Comparison of ENCODE assay signal across 8 cellular contexts in the genomic region with DNA sequence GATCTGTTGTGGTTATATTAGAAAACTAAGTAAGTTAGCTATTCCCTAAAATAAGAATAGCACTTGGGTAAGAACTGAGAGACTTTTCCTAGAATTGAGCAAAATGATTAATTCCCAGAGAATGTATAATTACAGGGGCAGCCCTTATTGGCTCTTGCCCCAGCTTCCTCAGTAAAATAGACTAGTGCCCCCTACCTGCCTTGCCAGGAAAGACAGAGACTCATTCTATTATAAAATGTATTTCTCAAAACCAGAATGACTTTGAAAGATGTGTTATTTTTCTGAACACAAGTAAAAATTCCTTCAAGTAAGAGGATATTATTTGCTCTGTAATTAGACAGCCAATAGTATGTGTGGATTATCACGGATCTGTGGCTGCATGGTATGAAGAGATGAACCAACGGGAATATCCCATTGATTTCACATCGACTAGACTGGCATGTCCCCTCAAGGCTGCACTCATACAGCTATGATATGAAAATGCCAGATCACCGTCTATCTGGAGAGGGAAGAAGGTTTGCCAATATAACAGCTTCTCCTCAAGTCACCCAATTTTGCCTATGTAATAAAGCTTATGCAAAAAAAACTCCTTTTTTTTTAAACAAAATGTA. TPM values are rescaled to one million over a fixed set of nuclear protein-coding genes. Genes with fewer than 3 reads are reported as not detected.
DNase-seq lines count a peak whose midpoint lies in the region; ATAC-seq, FAIRE-seq and TF ChIP-seq lines count a peak whose summit lies in the region.

No MANE protein-coding gene starts in this region.

- H3K27ac ChIP-seq in parathyroid adenoma: peak overlapping the region; percentile 57

- H3K27me3 ChIP-seq in parathyroid adenoma (ENCODE audit: control insufficient read depth, insufficient read depth, low read length): no peaks in the 10 kb centered on the region

- no peaks in the 10 kb centered on the region for H3K9me3 Mint-ChIP-seq in activated T-cell treated with anti-CD3 and anti-CD28 coated beads, Interleukin-2, amount 50 U/mL, for 4 hours

- H3K4me1 ChIP-seq in parathyroid adenoma: peaks cover 5% of the 10 kb centered on the region

- no peak for ATAC-seq in activated T-cell treated with anti-CD3 and anti-CD28 coated beads, Interleukin-2, amount 50 U/mL, for 4 hours
- no peak for ATAC-seq in GM19395 (IDR thresholded peaks at IDR 0.05; ENCODE audit: unreplicated experiment)
- ATAC-seq in GM18873 (IDR thresholded peaks at IDR 0.05; ENCODE audit: low FRiP score, unreplicated experiment): no peak

- H3K9ac ChIP-seq in parathyroid adenoma: no peak overlapping the region

- no peak overlapping the region for H3K4me2 ChIP-seq in parathyroid adenoma (ENCODE audit: low read length)

- no peaks in the 10 kb centered on the region for H3K79me2 ChIP-seq in parathyroid adenoma

- peaks cover 74% of the 10 kb centered on the region for H3K4me1 Mint-ChIP-seq in activated T-cell treated with anti-CD3 and anti-CD28 coated beads, Interleukin-2, amount 50 U/mL, for 4 hours (ENCODE audit: low read depth)

- no peaks in the 10 kb centered on the region for H3K36me3 ChIP-seq in parathyroid adenoma (ENCODE audit: control insufficient read depth, insufficient read depth, low read length)

- FAIRE-seq in A204.1 (lab: Jason Lieb, UNC): peak; percentile 32

- H3K36me3 Mint-ChIP-seq in activated T-cell treated with anti-CD3 and anti-CD28 coated beads, Interleukin-2, amount 50 U/mL, for 4 hours (ENCODE audit: insufficient read depth): peaks cover 16% of the 10 kb centered on the region

- peak; percentile 29 for DNase-seq in NCI-H774 (lab: John Stamatoyannopoulos, UW)
- peak; percentile 42 for DNase-seq in activated T-cell treated with anti-CD3 and anti-CD28 coated beads, Interleukin-2, amount 50 U/mL, for 4 hours
- DNase-seq in fibroblast of the aortic adventitia (ENCODE audit: low read depth): peak; percentile 92

- peak overlapping the region; percentile 13 for H3K4me3 Mint-ChIP-seq in activated T-cell treated with anti-CD3 and anti-CD28 coated beads, Interleukin-2, amount 50 U/mL, for 4 hours

- no peaks in the 10 kb centered on the region for H3K9me3 ChIP-seq in parathyroid adenoma (ENCODE audit: control insufficient read depth, low read length)

- H3K27me3 Mint-ChIP-seq in activated T-cell treated with anti-CD3 and anti-CD28 coated beads, Interleukin-2, amount 50 U/mL, for 4 hours (ENCODE audit: low read depth): no peaks in the 10 kb centered on the region

- H2AFZ ChIP-seq in parathyroid adenoma: no peak overlapping the region

- peak; percentile 66 for TF ChIP-seq CTCF in GM12873 (IDR thresholded peaks at IDR 0.05; ENCODE audit: insufficient read depth, low read depth, low read length, missing control alignments)
- peak; percentile 78 for TF ChIP-seq CTCF in fibroblast of the aortic adventitia (IDR thresholded peaks at IDR 0.05; ENCODE audit: insufficient read depth, low read length)
- peak; percentile 75 for TF ChIP-seq CTCF in parathyroid adenoma (IDR thresholded peaks at IDR 0.05)

- H3K4me3 ChIP-seq in fibroblast of the aortic adventitia (ENCODE audit: low read depth, low read length) (peak overlapping the region; percentile 45), parathyroid adenoma (ENCODE audit: low read depth, low read length) (no peak overlapping the region)

RNA-seq across cellular contexts. Expression of a gene that starts 7.4 kb away (rescaled TPM):
- 10 to 100 TPM; 37.3 to 45.1 (median 40.7) TPM for total RNA-seq in activated T-cell treated with anti-CD3 and anti-CD28 coated beads, Interleukin-2, amount 50 U/mL, for 4 hours
- total RNA-seq in fibroblast of the aortic adventitia (ENCODE audit: low replicate concordance): 8.5 and 47.2 TPM in 2 replicates

RNA-seq across cellular contexts. Expression of a gene that starts 11.0 kb away (rescaled TPM):
- 10 to 100 TPM; 11.5 to 15.0 (median 12.9) TPM for total RNA-seq in activated T-cell treated with anti-CD3 and anti-CD28 coated beads, Interleukin-2, amount 50 U/mL, for 4 hours
- total RNA-seq in fibroblast of the aortic adventitia (ENCODE audit: low replicate concordance): 19.3 and 63.4 TPM in 2 replicates

Comparison
In these comparisons a context has a peak if more than half of its experiments do, and no peak if none do; other contexts are left out.
1. DNase-seq: peak in every context shown above with its lines; median percentile 92 in fibroblast of the aortic adventitia; 42 in activated T-cell treated with anti-CD3 and anti-CD28 coated beads, Interleukin-2, amount 50 U/mL, for 4 hours; 29 in NCI-H774.